Comparison of ENCODE assay signal across 22 cellular contexts in the genomic region with DNA sequence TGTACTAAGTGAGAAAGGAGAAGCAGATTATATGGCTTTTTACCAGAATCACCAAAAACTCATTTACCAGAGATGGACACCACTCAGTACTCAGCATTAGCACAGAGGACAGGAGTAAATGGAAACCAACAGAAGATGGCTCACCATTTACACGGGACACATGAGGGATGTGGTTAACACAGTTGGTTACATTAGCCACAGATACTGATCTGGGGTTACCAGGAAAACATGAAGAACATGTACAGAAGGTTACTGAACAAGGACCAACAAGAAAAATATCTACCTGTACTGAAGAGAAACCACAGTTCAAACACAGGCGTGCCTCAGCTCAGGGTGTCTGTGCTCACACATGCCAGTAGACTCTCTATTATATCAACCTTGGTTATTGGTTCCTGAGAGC.
"Had no signal": no experiment of that assay in that cellular context is flagged by ENCODE, and none has a peak within 500 bp of the region (broad histone marks: within the 10 kb centered on the region; RNA-seq: fewer than 3 reads in every experiment).

No MANE protein-coding gene starts in this region.

- H3K36me3 ChIP-seq: esophagus squamous epithelium, gastrocnemius medialis, pancreas, stomach, suprapubic skin, tibial nerve had no signal

- H3K4me3 ChIP-seq: esophagus squamous epithelium, gastrocnemius medialis, pancreas, stomach, suprapubic skin, tibial nerve had no signal

- FAIRE-seq: astrocyte, pancreas, small intestine had no signal

- H3K27me3 Mint-ChIP-seq: activated naive CD8-positive, alpha-beta T cell treated with anti-CD3 and anti-CD28 coated beads for 36 hours; activated T-cell treated with anti-CD3 and anti-CD28 coated beads, Interleukin-2, amount 50 U/mL, for 24 hours; activated T-helper 17 cell treated with anti-CD3 and anti-CD28 coated beads, Interleukin-2, amount 50 U/mL, for 72 hours; stimulated activated memory B cell treated with anti-CD40 and anti-IgM and Interleukin-4, amounts not matched to agents 10 μg/mL and 1 μg/mL and 100 μg/mL, for 72 hours had no signal

- H3K27ac ChIP-seq: esophagus squamous epithelium, gastrocnemius medialis, pancreas, stomach, suprapubic skin, tibial nerve had no signal

- H3K27ac Mint-ChIP-seq: activated naive CD8-positive, alpha-beta T cell treated with anti-CD3 and anti-CD28 coated beads for 36 hours; activated T-cell treated with anti-CD3 and anti-CD28 coated beads, Interleukin-2, amount 50 U/mL, for 24 hours; activated T-helper 17 cell treated with anti-CD3 and anti-CD28 coated beads, Interleukin-2, amount 50 U/mL, for 72 hours; memory B cell; nephron progenitor cell; stimulated activated memory B cell treated with anti-CD40 and anti-IgM and Interleukin-4, amounts not matched to agents 10 μg/mL and 1 μg/mL and 100 μg/mL, for 72 hours; WTC11 had no signal

- H3K4me3 Mint-ChIP-seq: activated naive CD8-positive, alpha-beta T cell treated with anti-CD3 and anti-CD28 coated beads for 36 hours; activated T-cell treated with anti-CD3 and anti-CD28 coated beads, Interleukin-2, amount 50 U/mL, for 24 hours; activated T-helper 17 cell treated with anti-CD3 and anti-CD28 coated beads, Interleukin-2, amount 50 U/mL, for 72 hours; memory B cell; nephron progenitor cell; stimulated activated memory B cell treated with anti-CD40 and anti-IgM and Interleukin-4, amounts not matched to agents 10 μg/mL and 1 μg/mL and 100 μg/mL, for 72 hours; WTC11 had no signal

- ATAC-seq: activated T-helper 17 cell treated with anti-CD3 and anti-CD28 coated beads, Interleukin-2, amount 50 U/mL, for 72 hours; gastrocnemius medialis; pancreas; sciatic nerve; stimulated activated memory B cell treated with anti-CD40 and anti-IgM and Interleukin-4, amounts not matched to agents 10 μg/mL and 1 μg/mL and 100 μg/mL, for 72 hours; WTC11 had no signal

- H3K36me3 Mint-ChIP-seq: activated naive CD8-positive, alpha-beta T cell treated with anti-CD3 and anti-CD28 coated beads for 36 hours; memory B cell; stimulated activated memory B cell treated with anti-CD40 and anti-IgM and Interleukin-4, amounts not matched to agents 10 μg/mL and 1 μg/mL and 100 μg/mL, for 72 hours; WTC11 had no signal

- H3K9me3 Mint-ChIP-seq: memory B cell; nephron progenitor cell; stimulated activated memory B cell treated with anti-CD40 and anti-IgM and Interleukin-4, amounts not matched to agents 10 μg/mL and 1 μg/mL and 100 μg/mL, for 72 hours; WTC11 had no signal

- H3K4me1 ChIP-seq: esophagus squamous epithelium, gastrocnemius medialis, pancreas, suprapubic skin, tibial nerve had no signal

- H3K9me3 ChIP-seq: esophagus squamous epithelium, gastrocnemius medialis, pancreas, stomach, suprapubic skin, tibial nerve had no signal

- DNase-seq: activated naive CD8-positive, alpha-beta T cell treated with anti-CD3 and anti-CD28 coated beads for 36 hours; activated T-cell treated with anti-CD3 and anti-CD28 coated beads, Interleukin-2, amount 50 U/mL, for 24 hours; central memory CD4-positive, alpha-beta T cell; dermis blood vessel endothelial cell; effector CD8-positive, alpha-beta T cell; esophagus squamous epithelium; gastrocnemius medialis; hippocampal formation; nephron progenitor cell; pancreas; small intestine; stimulated activated CD4-positive, alpha-beta T cell treated with anti-CD3 and anti-CD28 coated beads, Interleukin-2, amount 100 ng/mL, for 24 hours; stomach; T1000 had no signal

- H3K27me3 ChIP-seq: esophagus squamous epithelium, gastrocnemius medialis, pancreas, stomach, suprapubic skin, tibial nerve had no signal

- H3K4me1 Mint-ChIP-seq: activated naive CD8-positive, alpha-beta T cell treated with anti-CD3 and anti-CD28 coated beads for 36 hours; activated T-helper 17 cell treated with anti-CD3 and anti-CD28 coated beads, Interleukin-2, amount 50 U/mL, for 72 hours; memory B cell; nephron progenitor cell; stimulated activated memory B cell treated with anti-CD40 and anti-IgM and Interleukin-4, amounts not matched to agents 10 μg/mL and 1 μg/mL and 100 μg/mL, for 72 hours; WTC11 had no signal
